11 cellular contexts compared by ENCODE assay signal in genomic region chr11:60818057-60818456, GRCh38. TPM values are rescaled to one million over a fixed set of nuclear protein-coding genes. Genes with fewer than 3 reads are reported as not detected.
"Had no signal": no experiment of that assay in that cellular context is flagged by ENCODE, and none has a peak within 500 bp of the region (broad histone marks: within the 10 kb centered on the region; RNA-seq: fewer than 3 reads in every experiment).

No MANE protein-coding gene starts in this region.

- H2AFZ ChIP-seq: GM23338 had no signal

- H3K4me3 ChIP-seq: GM23338, HAP-1 had no signal

- H3K36me3 ChIP-seq: HAP-1 had no signal

- ATAC-seq: GM23338, HCT116, HepG2 had no signal

- H3K4me1 ChIP-seq: HAP-1 had no signal

- H3K27ac Mint-ChIP-seq: GM23338, HFFc6 had no signal

- FAIRE-seq: H1, H54, HepG2 had no signal

- H3K4me2 ChIP-seq: GM23338 had no signal

- DNase-seq: HFFc6, IMR-90, KBM-7 had no signal

- H3K27ac ChIP-seq: HL-60 had no signal

- H3K4me3 Mint-ChIP-seq: GM23338, HFFc6 had no signal

- H3K4me1 Mint-ChIP-seq: GM23338 had no signal

RNA-seq across cellular contexts. Expression of gene MS4A10, which starts 32.9 kb away (rescaled TPM):
- total RNA-seq: GM23338, H1, HepG2, HFFc6, HT1080, IMR-90 had no signal
- polyA plus RNA-seq: GM23338, H1, HepG2, IMR-90 had no signal

RNA-seq across cellular contexts. Expression of gene PTGDR2, which starts 37.7 kb away (rescaled TPM):
- total RNA-seq: H1, HFFc6, HT1080 had no signal

RNA-seq across cellular contexts. Expression of gene ZP1, which starts 49.3 kb away (rescaled TPM):
- total RNA-seq: GM23338, H1, HepG2 had no signal
- polyA plus RNA-seq: GM23338, H1 had no signal
